8 cellular contexts compared by ENCODE assay signal in the genomic region with DNA sequence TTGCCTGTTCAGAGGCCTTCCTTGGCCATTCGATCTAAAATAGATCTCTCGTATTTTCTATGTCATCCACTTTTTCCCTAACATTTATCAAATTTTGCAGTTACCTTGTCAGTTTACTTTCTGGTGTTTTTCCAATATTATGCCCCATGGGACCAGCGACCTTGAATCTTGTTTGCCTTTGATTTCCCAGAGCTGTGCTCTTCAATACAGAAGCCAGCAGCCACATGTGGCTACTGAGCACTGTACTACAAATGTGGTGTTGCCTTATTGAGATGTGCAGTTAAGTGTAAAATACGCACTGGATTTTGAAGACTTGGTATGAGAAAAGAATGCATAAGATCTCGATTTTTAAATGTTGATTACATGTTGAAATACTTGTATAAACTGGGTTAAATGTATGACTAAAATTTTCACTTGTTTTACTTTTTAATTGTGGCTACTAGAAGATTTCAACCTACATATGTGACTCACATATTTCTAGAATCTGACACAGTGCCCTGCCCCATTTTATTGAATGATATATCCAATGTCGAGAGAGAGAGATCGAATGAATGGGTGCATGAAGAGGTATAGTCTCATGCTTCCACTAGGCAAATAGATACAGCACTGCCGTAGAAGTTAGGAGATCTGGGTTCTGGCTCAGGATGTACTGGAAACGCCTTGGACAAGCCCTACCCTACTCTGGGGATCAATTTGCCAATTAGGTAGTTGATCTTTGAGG. TPM values are rescaled to one million over a fixed set of nuclear protein-coding genes. Genes with fewer than 3 reads are reported as not detected.
DNase-seq lines count a peak whose midpoint lies in the region; ATAC-seq and TF ChIP-seq lines count a peak whose summit lies in the region.

No MANE protein-coding gene starts in this region.

- DNase-seq in Panc1 (ENCODE audit: low read depth, low spot score) (no peak), esophagus muscularis mucosa (ENCODE audit: extremely low spot score) (no peak), G401 (ENCODE audit: low spot score) (no peak), SHP77 (lab: John Stamatoyannopoulos, UW) (no peak), NCI-H1048 (lab: John Stamatoyannopoulos, UW) (no peak)

- peak overlapping the region; percentile 96 for H2AFZ ChIP-seq in parathyroid adenoma

- H3K36me3 ChIP-seq in Panc1 (ENCODE audit: control insufficient read depth, insufficient read depth, low read length), result peaks cover 5% of the 10 kb centered on the region
- H3K36me3 ChIP-seq in esophagus muscularis mucosa, result peaks cover 4 to 28% (median 26%) of the 10 kb centered on the region in 4 donors
- no peaks in the 10 kb centered on the region for H3K36me3 ChIP-seq in parathyroid adenoma (ENCODE audit: control insufficient read depth, insufficient read depth, low read length)

- TSS peak; percentile 94 for BruUV-seq in Panc1 (replicated peaks; lab: Mats Ljungman, UMichigan)

- 55% methylated on average over 9 of the region's 9 CpGs for WGBS in esophagus muscularis mucosa

- in situ Hi-C loops in Panc1 (cut with HindIII; ENCODE audit: low pct_unique_long_range_greater_than_20kb, low sequenced_read_pairs), result no loop called here
- in situ Hi-C loops in G401 (cut with HindIII; ENCODE audit: low sequenced_read_pairs), result no loop called here

- intact Hi-C loops in Panc1 (cut with micrococcal nuclease; ENCODE audit: unreplicated experiment), result no loop called here
- intact Hi-C loops in esophagus muscularis mucosa (cut with DNase I), result no loop called here

- CTCF ChIA-PET in Panc1 (lab: Charles Lee), result no interaction called here

- TF ChIP-seq POLR2A in esophagus muscularis mucosa (IDR thresholded peaks at IDR 0.05; ENCODE audit: low read depth), result no peak

- H3K27ac ChIP-seq in Panc1 (ENCODE audit: low read length) (peak overlapping the region; percentile 93), esophagus muscularis mucosa (replicated peaks in 1 of 4) (peak overlapping the region; percentile 86 to 95 (median 89)), parathyroid adenoma (peak overlapping the region; percentile 71)

- H3K9me3 ChIP-seq in Panc1 (ENCODE audit: control insufficient read depth, insufficient read depth, low read depth, low read length), result no peaks in the 10 kb centered on the region
- no peaks in the 10 kb centered on the region for H3K9me3 ChIP-seq in esophagus muscularis mucosa
- H3K9me3 ChIP-seq in parathyroid adenoma (ENCODE audit: control insufficient read depth, low read length), result no peaks in the 10 kb centered on the region

- H3K27me3 ChIP-seq in Panc1 (ENCODE audit: control insufficient read depth, insufficient read depth, low read length) (no peaks in the 10 kb centered on the region), esophagus muscularis mucosa (no peaks in the 10 kb centered on the region), parathyroid adenoma (ENCODE audit: control insufficient read depth, insufficient read depth, low read length) (no peaks in the 10 kb centered on the region)

- peak overlapping the region; percentile 74 for H3K4me2 ChIP-seq in parathyroid adenoma (ENCODE audit: low read length)

- H3K4me1 ChIP-seq in Panc1 (ENCODE audit: control insufficient read depth, insufficient read depth, low read length), result peaks cover 8% of the 10 kb centered on the region; the same call in 1 of the 2 replicates
- H3K4me1 ChIP-seq in esophagus muscularis mucosa, result peaks cover 17 to 32% (median 25%) of the 10 kb centered on the region in 4 donors
- H3K4me1 ChIP-seq in parathyroid adenoma, result peaks cover 4% of the 10 kb centered on the region

- peak overlapping the region; percentile 40 for H3K9ac ChIP-seq in parathyroid adenoma

- POLR2A ChIA-PET in Panc1 (lab: Charles Lee), result no interaction called here

- peak overlapping the region; percentile 95 to 96 for H3K4me3 ChIP-seq in Panc1 (ENCODE audit: low read depth in 2 of 2, low read length in 2 of 2)
- H3K4me3 ChIP-seq in esophagus muscularis mucosa, result peak overlapping the region; percentile 87 to 94 (median 92)
- H3K4me3 ChIP-seq in parathyroid adenoma (ENCODE audit: low read depth, low read length), result peak overlapping the region; percentile 73

- peaks cover 8% of the 10 kb centered on the region for H3K79me2 ChIP-seq in parathyroid adenoma

- no peak for TF ChIP-seq EP300 in esophagus muscularis mucosa (IDR thresholded peaks at IDR 0.05)

- ATAC-seq in GM21723 (IDR thresholded peaks at IDR 0.05; ENCODE audit: unreplicated experiment) (peak; percentile 8), Panc1 (peak; percentile 22), GM18520 (IDR thresholded peaks at IDR 0.05; ENCODE audit: unreplicated experiment) (no peak)

- no peak for TF ChIP-seq CTCF in Panc1 (IDR thresholded peaks at IDR 0.05)
- TF ChIP-seq CTCF in esophagus muscularis mucosa (IDR thresholded peaks at IDR 0.05), result no peak
- no peak for TF ChIP-seq CTCF in parathyroid adenoma (IDR thresholded peaks at IDR 0.05)

RNA-seq across cellular contexts. Expression of gene PSME3, which starts 0.8 kb away (rescaled TPM):
- total RNA-seq in Panc1 (2021; ENCODE audit: unreplicated experiment) (110 TPM), esophagus muscularis mucosa (10 to 100 TPM; 68.9 to 91.5 (median 77.2) TPM)
- polyA plus RNA-seq in Panc1 (2012; ENCODE audit: insufficient read length), result 135 TPM
- 53.6 and 116 TPM in 2 replicates for total RNA-seq in G401 (2014; rRNA removed; shearing (Covaris generic))

RNA-seq across cellular contexts. Expression of gene BECN1, which starts 8.3 kb away (rescaled TPM):
- total RNA-seq in Panc1 (2021; ENCODE audit: unreplicated experiment) (61.8 TPM), esophagus muscularis mucosa (100 to 1,000 TPM; 165 to 293 (median 237) TPM)
- 76.7 TPM for polyA plus RNA-seq in Panc1 (2012; ENCODE audit: insufficient read length)
- 71.6 and 109 TPM in 2 replicates for total RNA-seq in G401 (2014; rRNA removed; shearing (Covaris generic))

RNA-seq across cellular contexts. Expression of gene AOC2, which starts 12.0 kb away (rescaled TPM):
- total RNA-seq in Panc1 (2021; ENCODE audit: unreplicated experiment), result 0.85 TPM
- polyA plus RNA-seq in Panc1 (2012; ENCODE audit: insufficient read length), result 0.57 TPM
- 1 to 10 TPM in 3 of 4 donors, under 1 TPM in 1; 0.66 to 2.0 (median 1.4) TPM for total RNA-seq in esophagus muscularis mucosa
- not detected in 2 replicates for total RNA-seq in G401 (2014; rRNA removed; shearing (Covaris generic))

RNA-seq across cellular contexts. Expression of gene AOC3, which starts 18.6 kb away (rescaled TPM):
- 0.21 TPM for total RNA-seq in Panc1 (2021; ENCODE audit: unreplicated experiment)
- 0.16 TPM for polyA plus RNA-seq in Panc1 (2012; ENCODE audit: insufficient read length)
- total RNA-seq in esophagus muscularis mucosa, result 100 to 1,000 TPM in 3 of 4 donors, 10 to 100 TPM in 1; 89.0 to 242 (median 118) TPM
- 0.78 TPM in 1 of 2 replicates, not detected in the other for total RNA-seq in G401 (2014; rRNA removed; shearing (Covaris generic))

RNA-seq across cellular contexts. Expression of gene CNTD1, which starts 33.7 kb away (rescaled TPM):
- total RNA-seq in Panc1 (2021; ENCODE audit: unreplicated experiment), result 0.13 TPM
- 0.34 TPM for polyA plus RNA-seq in Panc1 (2012; ENCODE audit: insufficient read length)
- 1 to 10 TPM in 1 of 4 donors, under 1 TPM in 2, not detected in 1; 0.50 to 3.9 (median 0.57) TPM for total RNA-seq in esophagus muscularis mucosa
- 0.18 TPM in 1 of 2 replicates, not detected in the other for total RNA-seq in G401 (2014; rRNA removed; shearing (Covaris generic))
